Comparison of ENCODE assay signal across 14 cellular contexts in genomic region chr9:77714077-77714549, GRCh38.
A peak's percentile ranks its signal among the peaks of the same experiment; 100 is the strongest.
DNase-seq lines count a peak whose midpoint lies in the region; ATAC-seq and TF ChIP-seq lines count a peak whose summit lies in the region.
"Had no signal": no experiment of that assay in that cellular context is flagged by ENCODE, and none has a peak within 500 bp of the region (broad histone marks: within the 10 kb centered on the region; RNA-seq: fewer than 3 reads in every experiment).

No MANE protein-coding gene starts in this region.

- H3K4me3 ChIP-seq in PC-9 = no peak overlapping the region
- no peak overlapping the region for H3K4me3 ChIP-seq in endodermal cell (ENCODE audit: low read length)
- H3K4me3 ChIP-seq in osteoblast (ENCODE audit: insufficient read depth, low read length) = no peak overlapping the region
- H3K4me3 ChIP-seq: psoas muscle, stomach had no signal

- H3K9me3 ChIP-seq in PC-9 (ENCODE audit: insufficient read depth, low read depth) (peaks cover 6% of the 10 kb centered on the region; the same call in 1 of the 2 replicates), endodermal cell (ENCODE audit: control insufficient read depth, low read length) (no peaks in the 10 kb centered on the region), osteoblast (ENCODE audit: low read depth, low read length) (no peaks in the 10 kb centered on the region)
- H3K9me3 ChIP-seq: psoas muscle, stomach had no signal

- H3K27ac Mint-ChIP-seq in endodermal cell = peak overlapping the region; percentile 13
- H3K27ac Mint-ChIP-seq: activated T-helper 1 cell treated with anti-CD3 and anti-CD28 coated beads, Interleukin-12 subunit alpha, Interleukin-12 subunit beta, Interleukin-2, Interleukin-4 antibody, amounts not matched to agents 30 ng/mL and 10 ng/mL and 1 ng/mL, durations not matched to agents 14 hours and 24 hours and 36 hours; IgD-negative memory B cell; T-helper 2 cell treated with Interferon-gamma antibody and Interleukin-4, amounts not matched to agents 5 μg/mL and 100 μg/mL, for 36 hours had no signal

- H3K36me3 Mint-ChIP-seq in endodermal cell (ENCODE audit: low read depth) = peaks cover 10% of the 10 kb centered on the region

- CTCF ChIA-PET in PC-9 (lab: Charles Lee) = no interaction called here

- H3K27me3 Mint-ChIP-seq in endodermal cell (ENCODE audit: insufficient read depth) = no peaks in the 10 kb centered on the region

- H3K79me2 ChIP-seq in PC-9 (ENCODE audit: low read depth) (no peaks in the 10 kb centered on the region), osteoblast (ENCODE audit: insufficient read depth, low read length) (no peaks in the 10 kb centered on the region)

- H3K4me1 Mint-ChIP-seq in endodermal cell = peaks cover 25% of the 10 kb centered on the region

- 78 to 87% methylated on average over 3 to 4 of the region's 4 CpGs for WGBS in endodermal cell (ENCODE audit: insufficient coverage in 1 of 2, insufficient read length in 1 of 2), 2 experiments

- intact Hi-C loops in PC-9 (cut with micrococcal nuclease; ENCODE audit: unreplicated experiment) = loop anchor here (5.0 to 10.0 kb wide), 3 partner anchors 52 to 583 kb away; partner anchors contain the start of gene PSAT1

- peaks cover 15% of the 10 kb centered on the region for H3K9me3 Mint-ChIP-seq in endodermal cell

- TF ChIP-seq CTCF in PC-9 (conservative IDR thresholded peaks at IDR 0.05) = no peak
- no peak for TF ChIP-seq CTCF in endodermal cell (conservative IDR thresholded peaks at IDR 0.05)
- TF ChIP-seq CTCF in osteoblast (IDR thresholded peaks at IDR 0.05; ENCODE audit: extremely low read depth, low read depth, low read length) = no peak

- no peak overlapping the region for H3K4me3 Mint-ChIP-seq in endodermal cell
- H3K4me3 Mint-ChIP-seq: activated T-helper 1 cell treated with anti-CD3 and anti-CD28 coated beads, Interleukin-12 subunit alpha, Interleukin-12 subunit beta, Interleukin-2, Interleukin-4 antibody, amounts not matched to agents 30 ng/mL and 10 ng/mL and 1 ng/mL, durations not matched to agents 14 hours and 24 hours and 36 hours; IgD-negative memory B cell; T-helper 2 cell treated with Interferon-gamma antibody and Interleukin-4, amounts not matched to agents 5 μg/mL and 100 μg/mL, for 36 hours had no signal

- H3K9me2 ChIP-seq in PC-9 (ENCODE audit: insufficient read depth) = no peaks in the 10 kb centered on the region

- H3K4me2 ChIP-seq in PC-9 (no peak overlapping the region), osteoblast (ENCODE audit: insufficient read depth, low read length) (peak overlapping the region; percentile 46)

- DNase-seq in GF-D8 (lab: John Stamatoyannopoulos, UW) (peak; percentile 17), PC-9 (peak in 1 of 2 experiments; percentile 33), endodermal cell (no peak), osteoblast (ENCODE audit: insufficient read length, low spot score, missing footprints) (no peak), medulla oblongata (ENCODE audit: extremely low spot score) (no peak), T-helper 9 cell (no peak)
- DNase-seq: psoas muscle, stomach had no signal

- TSS peak; percentile 10 for BruUV-seq in PC-9 (replicated peaks; lab: Mats Ljungman, UMichigan)

- H3K27ac ChIP-seq in PC-9 = no peak overlapping the region
- no peak overlapping the region for H3K27ac ChIP-seq in endodermal cell (ENCODE audit: low read depth, low read length)
- H3K27ac ChIP-seq in osteoblast (ENCODE audit: low read depth, low read length) = peak overlapping the region; percentile 69
- H3K27ac ChIP-seq: C4-2B, psoas muscle had no signal

- H3F3A ChIP-seq in PC-9 (ENCODE audit: insufficient read depth, low read depth) = peaks cover 18% of the 10 kb centered on the region; the same call in 1 of the 2 replicates

- H2AFZ ChIP-seq in PC-9 (no peak overlapping the region), osteoblast (ENCODE audit: low read length) (peak overlapping the region; percentile 21)

- H3K9ac ChIP-seq in endodermal cell (ENCODE audit: extremely low read depth, low read length, poor library complexity, severe bottlenecking) = no peak overlapping the region

- H3K4me1 ChIP-seq in PC-9 (replicated peaks; ENCODE audit: insufficient read depth) (peaks cover 38% of the 10 kb centered on the region), endodermal cell (ENCODE audit: control insufficient read depth, insufficient read depth, low read length) (no peaks in the 10 kb centered on the region), osteoblast (ENCODE audit: insufficient read depth, low read length) (peaks cover 45% of the 10 kb centered on the region)
- H3K4me1 ChIP-seq: psoas muscle had no signal

- H4K20me1 ChIP-seq in PC-9 (ENCODE audit: insufficient read depth) (no peaks in the 10 kb centered on the region), osteoblast (ENCODE audit: insufficient read depth, low read length) (no peaks in the 10 kb centered on the region)

- H3K36me3 ChIP-seq in PC-9 (ENCODE audit: low read depth) = 0 out of 2 replicates have a peak, but pooled peaks cover 6% of the 10 kb centered on the region
- H3K36me3 ChIP-seq in endodermal cell (ENCODE audit: control insufficient read depth, insufficient read depth, low read length) = no peaks in the 10 kb centered on the region
- no peaks in the 10 kb centered on the region for H3K36me3 ChIP-seq in osteoblast (ENCODE audit: insufficient read depth, low read length)
- H3K36me3 ChIP-seq: stomach had no signal

- no peak for ATAC-seq in GM21528 (IDR thresholded peaks at IDR 0.05; ENCODE audit: low FRiP score, unreplicated experiment)
- ATAC-seq in GM21529 (IDR thresholded peaks at IDR 0.05; ENCODE audit: unreplicated experiment) = no peak
- ATAC-seq: psoas muscle had no signal

- H3K27me3 ChIP-seq in PC-9 (ENCODE audit: insufficient read depth, low read depth) (no peaks in the 10 kb centered on the region), endodermal cell (ENCODE audit: control insufficient read depth, insufficient read depth, low read length, poor library complexity, severe bottlenecking) (no peaks in the 10 kb centered on the region), osteoblast (ENCODE audit: insufficient read depth, low read length) (no peaks in the 10 kb centered on the region)
- H3K27me3 ChIP-seq: stomach had no signal

- POLR2A ChIA-PET in PC-9 (lab: Charles Lee; ENCODE audit: unreplicated experiment) = interaction anchor here (0.6 kb wide), 1 partner anchor 50 kb away, joined by 3 read pairs; no protein-coding TSS in a partner anchor
